Comparison of ENCODE assay signal across 9 cellular contexts in the genomic region with DNA sequence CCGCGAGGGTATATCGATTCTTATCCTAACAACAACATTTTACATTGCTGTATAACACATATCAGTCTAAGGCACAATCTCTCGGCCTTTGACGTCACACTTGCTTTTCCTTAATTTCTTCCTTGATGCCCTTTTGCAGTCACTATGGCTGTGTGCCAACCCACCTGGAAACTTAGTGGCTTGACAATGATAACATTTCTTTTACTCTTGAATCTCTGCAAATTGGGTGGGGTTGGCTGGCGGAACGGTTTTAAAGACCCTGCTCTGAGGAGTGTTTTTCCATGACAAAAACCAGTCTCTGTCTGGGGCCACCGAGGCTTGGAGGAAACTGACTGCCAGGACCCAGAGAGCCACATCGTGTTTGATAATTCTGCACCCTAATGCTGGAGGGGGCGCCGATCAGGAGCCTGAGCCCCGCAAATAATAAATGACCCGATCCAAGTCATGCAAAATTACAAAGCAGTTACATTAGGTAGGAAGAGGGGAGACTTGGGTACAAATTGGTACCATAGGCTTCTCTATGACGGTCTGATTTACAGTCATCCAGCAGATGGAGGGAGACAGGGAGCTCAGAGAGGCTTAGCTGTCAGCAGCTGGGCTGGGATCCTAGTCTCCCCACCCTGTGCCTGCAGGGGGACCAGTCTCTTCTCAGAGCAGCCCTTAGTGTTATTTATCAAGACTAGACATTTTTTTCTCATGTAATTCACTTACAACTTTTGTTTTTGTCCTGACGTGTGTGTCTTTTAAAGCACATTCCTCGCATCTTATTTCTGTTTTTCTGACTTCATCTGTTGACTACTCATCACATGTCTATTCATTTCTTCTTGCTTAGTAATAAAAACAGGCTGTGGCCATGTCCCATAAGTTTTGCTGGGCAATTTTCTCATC.
DNase-seq lines count a peak whose midpoint lies in the region; ATAC-seq and TF ChIP-seq lines count a peak whose summit lies in the region.
"Had no signal": no experiment of that assay in that cellular context is flagged by ENCODE, and none has a peak within 500 bp of the region (broad histone marks: within the 10 kb centered on the region; RNA-seq: fewer than 3 reads in every experiment).

No MANE protein-coding gene starts in this region.

- intact Hi-C loops in stomach (cut with DNase I; ENCODE audit: low total_unique reads) = no loop called here

- H3K4me3 ChIP-seq in stomach = no peak overlapping the region
- no peak overlapping the region for H3K4me3 ChIP-seq in effector memory CD4-positive, alpha-beta T cell (ENCODE audit: insufficient read depth, low read depth, low read length, poor library complexity, severe bottlenecking)

- H3K36me3 ChIP-seq in stomach = no peaks in the 10 kb centered on the region
- H3K36me3 ChIP-seq in effector memory CD4-positive, alpha-beta T cell (ENCODE audit: control insufficient read depth, insufficient read depth, low read length) = no peaks in the 10 kb centered on the region

- no peak for TF ChIP-seq EP300 in stomach (IDR thresholded peaks at IDR 0.05)

- H3K27me3 ChIP-seq in stomach = no peaks in the 10 kb centered on the region
- no peaks in the 10 kb centered on the region for H3K27me3 ChIP-seq in effector memory CD4-positive, alpha-beta T cell (replicated peaks; ENCODE audit: control insufficient read depth, insufficient read depth, low read length, poor library complexity, severe bottlenecking)

- WGBS in stomach, 5 donors = 56 to 73% (median 60%) methylated on average over 16 of the region's 16 CpGs

- DNase-seq in DMS53 (lab: John Stamatoyannopoulos, UW) (peak; percentile 17), DMS53 treated with DMSO at 0.1 percent for 48 hours (lab: John Stamatoyannopoulos, UW; ENCODE audit: unreplicated experiment) (no peak), SK-N-DZ (ENCODE audit: low spot score) (peak; percentile 46), fibroblast of the conjunctiva (ENCODE audit: low read depth) (peak; percentile 74), stomach (peak; percentile 42)
- DNase-seq in effector memory CD4-positive, alpha-beta T cell = no peak

- TF ChIP-seq CTCF in stomach (IDR thresholded peaks at IDR 0.05) = no peak

- H3K4me1 ChIP-seq in stomach = peaks cover 6 to 42% (median 15%) of the 10 kb centered on the region in 4 donors
- peaks cover 27% of the 10 kb centered on the region for H3K4me1 ChIP-seq in effector memory CD4-positive, alpha-beta T cell (ENCODE audit: control insufficient read depth, insufficient read depth, low read length, poor library complexity, severe bottlenecking)

- no peak for ATAC-seq in HG02610 (IDR thresholded peaks at IDR 0.05; ENCODE audit: unreplicated experiment)
- ATAC-seq in HG02981 (IDR thresholded peaks at IDR 0.05; ENCODE audit: unreplicated experiment) = no peak

- H3K9me3 ChIP-seq in stomach = no peaks in the 10 kb centered on the region
- H3K9me3 ChIP-seq in effector memory CD4-positive, alpha-beta T cell (ENCODE audit: control insufficient read depth, low read length) = no peaks in the 10 kb centered on the region

- H3K27ac ChIP-seq in stomach = peak overlapping the region in 4 of 5 donors; percentile 0 to 84 (median 56)
- no peak overlapping the region for H3K27ac ChIP-seq in effector memory CD4-positive, alpha-beta T cell (ENCODE audit: insufficient read depth, low read length, poor library complexity, severe bottlenecking)
- H3K27ac ChIP-seq: 22Rv1 had no signal

- TF ChIP-seq POLR2A in stomach (IDR thresholded peaks at IDR 0.05) = no peak

Comparison
In these comparisons a context has a peak if more than half of its experiments do, and no peak if none do; other contexts are left out.
1. DNase-seq: peak in DMS53 (single experiment), SK-N-DZ (single experiment), fibroblast of the conjunctiva (single experiment) and stomach (single experiment); none in DMS53 treated with DMSO at 0.1 percent for 48 hours (single experiment) and effector memory CD4-positive, alpha-beta T cell (0 of 3).